Comparison of ENCODE assay signal across 8 cellular contexts in genomic region chr17:75822119-75822799, GRCh38. TPM values are rescaled to one million over a fixed set of nuclear protein-coding genes. Genes with fewer than 3 reads are reported as not detected.
A peak's percentile ranks its signal among the peaks of the same experiment; 100 is the strongest.
DNase-seq lines count a peak whose midpoint lies in the region; ATAC-seq and TF ChIP-seq lines count a peak whose summit lies in the region.

No MANE protein-coding gene starts in this region.

- H3K9me3 ChIP-seq in BLaER1 = no peaks in the 10 kb centered on the region
- no peaks in the 10 kb centered on the region for H3K9me3 ChIP-seq in Karpas-422 (ENCODE audit: low read length)
- H3K9me3 ChIP-seq in A673 (ENCODE audit: low read depth, low read length, poor library complexity, severe bottlenecking) = no peaks in the 10 kb centered on the region

- H3K9me3 Mint-ChIP-seq in activated CD8-positive, alpha-beta T cell treated with anti-CD3 and anti-CD28 coated beads for 36 hours = no peaks in the 10 kb centered on the region

- POLR2A ChIA-PET in activated CD8-positive, alpha-beta T cell treated with anti-CD3 and anti-CD28 coated beads for 36 hours (lab: Charles Lee) = interaction anchor here (0.8 to 6.6 kb wide), 7 partner anchors 14 to 52 kb away, joined by 3 to 53 read pairs (median 4); no protein-coding TSS in a partner anchor
- POLR2A ChIA-PET in A673 (lab: Charles Lee; ENCODE audit: low non-redundant PET) = no interaction called here

- H4K20me1 ChIP-seq in BLaER1 = peaks cover 57% of the 10 kb centered on the region
- H4K20me1 ChIP-seq in Karpas-422 (ENCODE audit: insufficient read depth, low read depth, low read length) = no peaks in the 10 kb centered on the region

- ATAC-seq in activated CD8-positive, alpha-beta T cell treated with anti-CD3 and anti-CD28 coated beads for 36 hours = peak; percentile 72
- peak; percentile 60 for ATAC-seq in left lobe of liver

- intact Hi-C loops in activated CD8-positive, alpha-beta T cell treated with anti-CD3 and anti-CD28 coated beads for 36 hours (cut with micrococcal nuclease) = no loop called here
- intact Hi-C loops in A673 (cut with micrococcal nuclease; ENCODE audit: unreplicated experiment) = no loop called here

- H3K4me2 ChIP-seq in BLaER1 (no peak overlapping the region), Karpas-422 (ENCODE audit: low read depth, low read length, poor library complexity, severe bottlenecking) (no peak overlapping the region)

- no peak overlapping the region for H2AFZ ChIP-seq in Karpas-422 (ENCODE audit: low read length)

- CTCF ChIA-PET in activated CD8-positive, alpha-beta T cell treated with anti-CD3 and anti-CD28 coated beads for 36 hours (lab: Charles Lee) = interaction anchor here (1.0 to 2.4 kb wide), 6 partner anchors 8 to 69 kb away, joined by 3 to 7 read pairs (median 4); no protein-coding TSS in a partner anchor
- CTCF ChIA-PET in A673 (lab: Charles Lee) = interaction anchor here (0.6 to 1.4 kb wide), 2 partner anchors 8 to 77 kb away, joined by 3 read pairs; no protein-coding TSS in a partner anchor

- H3K9me2 ChIP-seq in Karpas-422 (replicated peaks; ENCODE audit: insufficient read depth, low read length) = no peaks in the 10 kb centered on the region

- H3K27me3 Mint-ChIP-seq in activated CD8-positive, alpha-beta T cell treated with anti-CD3 and anti-CD28 coated beads for 36 hours = no peaks in the 10 kb centered on the region

- TF ChIP-seq CTCF in activated CD8-positive, alpha-beta T cell treated with anti-CD3 and anti-CD28 coated beads for 36 hours (IDR thresholded peaks at IDR 0.05) = no peak
- TF ChIP-seq CTCF in A673 (conservative IDR thresholded peaks at IDR 0.05; ENCODE audit: low read depth, low read length) = no peak

- no peak overlapping the region for H3K4me3 Mint-ChIP-seq in activated CD8-positive, alpha-beta T cell treated with anti-CD3 and anti-CD28 coated beads for 36 hours

- H3K27me3 ChIP-seq in BLaER1 (no peaks in the 10 kb centered on the region), Karpas-422 (ENCODE audit: low read length) (no peaks in the 10 kb centered on the region), A673 (replicated peaks; ENCODE audit: insufficient read depth, low read depth, low read length, poor library complexity) (no peaks in the 10 kb centered on the region)

- H3K4me1 Mint-ChIP-seq in activated CD8-positive, alpha-beta T cell treated with anti-CD3 and anti-CD28 coated beads for 36 hours (ENCODE audit: low read depth) = peaks cover 25% of the 10 kb centered on the region

- peaks cover 16% of the 10 kb centered on the region for H3K36me3 Mint-ChIP-seq in activated CD8-positive, alpha-beta T cell treated with anti-CD3 and anti-CD28 coated beads for 36 hours (ENCODE audit: low read depth)

- H3K27ac ChIP-seq in BLaER1 = 0 out of 2 replicates have a peak overlapping the region, but pooled peaks have one; percentile 41
- H3K27ac ChIP-seq in Karpas-422 (ENCODE audit: low read length) = no peak overlapping the region
- H3K27ac ChIP-seq in A673 (ENCODE audit: low read depth, low read length, poor library complexity, severe bottlenecking) = no peak overlapping the region

- H3K4me3 ChIP-seq in BLaER1 (no peak overlapping the region), Karpas-422 (ENCODE audit: low read length) (no peak overlapping the region), A673 (ENCODE audit: low read depth, low read length, poor library complexity, severe bottlenecking) (no peak overlapping the region)

- DNase-seq in Karpas-422 = peak; percentile 58
- peak; percentile 72 for DNase-seq in activated CD8-positive, alpha-beta T cell treated with anti-CD3 and anti-CD28 coated beads for 36 hours
- peak; percentile 79 for DNase-seq in left lobe of liver (ENCODE audit: low spot score)
- DNase-seq in hippocampal formation (lab: John Stamatoyannopoulos, UW) = no peak
- DNase-seq in superior temporal gyrus (ENCODE audit: extremely low spot score) = no peak
- DNase-seq in A673 (ENCODE audit: low spot score) = no peak
- no peak for DNase-seq in NCI-H226

- H3K79me2 ChIP-seq in Karpas-422 (ENCODE audit: low read length) = no peaks in the 10 kb centered on the region

- H3K4me1 ChIP-seq in BLaER1 (peaks cover 26% of the 10 kb centered on the region), Karpas-422 (ENCODE audit: low read length) (peaks cover 4% of the 10 kb centered on the region), A673 (ENCODE audit: insufficient read depth, low read length, poor library complexity, severe bottlenecking) (peaks cover 3% of the 10 kb centered on the region)

- peaks cover 89% of the 10 kb centered on the region for H3K36me3 ChIP-seq in BLaER1
- H3K36me3 ChIP-seq in Karpas-422 (ENCODE audit: insufficient read depth, low read length) = peaks cover 8% of the 10 kb centered on the region
- H3K36me3 ChIP-seq in A673 (ENCODE audit: insufficient read depth, low read length, poor library complexity, severe bottlenecking) = peaks cover 57% of the 10 kb centered on the region

- H3K9ac ChIP-seq in BLaER1 (peak overlapping the region; percentile 55; the same call in 1 of the 2 replicates), Karpas-422 (ENCODE audit: low read length) (no peak overlapping the region)

- no TSS peak for BruUV-seq in A673 (replicated peaks; lab: Mats Ljungman, UMichigan)

- H3K27ac Mint-ChIP-seq in activated CD8-positive, alpha-beta T cell treated with anti-CD3 and anti-CD28 coated beads for 36 hours = peak overlapping the region; percentile 87

RNA-seq across cellular contexts. Expression of gene UNC13D, which starts 21.9 kb away (rescaled TPM):
- total RNA-seq in Karpas-422 (2014; rRNA removed; shearing (Covaris generic); ENCODE audit: low replicate concordance) = 30.9 and 52.5 TPM in 2 replicates
- total RNA-seq in activated CD8-positive, alpha-beta T cell treated with anti-CD3 and anti-CD28 coated beads for 36 hours = 100 to 1,000 TPM; 136 to 144 TPM
- total RNA-seq in left lobe of liver (10.8 TPM), A673 (2021) (0.37 and 2.2 TPM in 2 replicates)

RNA-seq across cellular contexts. Expression of gene WBP2, which starts 32.9 kb away (rescaled TPM):
- 27.9 and 42.7 TPM in 2 replicates for total RNA-seq in Karpas-422 (2014; rRNA removed; shearing (Covaris generic); ENCODE audit: low replicate concordance)
- total RNA-seq in activated CD8-positive, alpha-beta T cell treated with anti-CD3 and anti-CD28 coated beads for 36 hours = 10 to 100 TPM; 54.4 to 58.5 TPM
- total RNA-seq in left lobe of liver (68.3 TPM), A673 (2021) (70.3 and 87.5 TPM in 2 replicates)

RNA-seq across cellular contexts. Expression of gene UNK, which starts 37.7 kb away (rescaled TPM):
- total RNA-seq in Karpas-422 (2014; rRNA removed; shearing (Covaris generic); ENCODE audit: low replicate concordance) = 22.9 and 49.0 TPM in 2 replicates
- 10 to 100 TPM; 26.4 to 26.6 TPM for total RNA-seq in activated CD8-positive, alpha-beta T cell treated with anti-CD3 and anti-CD28 coated beads for 36 hours
- total RNA-seq in left lobe of liver (7.0 TPM), A673 (2021) (53.2 and 60.0 TPM in 2 replicates)

RNA-seq across cellular contexts. Expression of gene TRIM47, which starts 56.1 kb away (rescaled TPM):
- total RNA-seq in Karpas-422 (2014; rRNA removed; shearing (Covaris generic); ENCODE audit: low replicate concordance) = 7.9 and 16.4 TPM in 2 replicates
- total RNA-seq in activated CD8-positive, alpha-beta T cell treated with anti-CD3 and anti-CD28 coated beads for 36 hours = 10 to 100 TPM; 16.6 to 16.8 TPM
- total RNA-seq in left lobe of liver = 24.3 TPM
- 0.46 and 0.95 TPM in 2 replicates for total RNA-seq in A673 (2021)

RNA-seq across cellular contexts. Expression of gene GALK1, which starts 57.3 kb away (rescaled TPM):
- 23.9 and 28.3 TPM in 2 replicates for total RNA-seq in Karpas-422 (2014; rRNA removed; shearing (Covaris generic); ENCODE audit: low replicate concordance)
- 10 to 100 TPM; 43.4 to 50.7 TPM for total RNA-seq in activated CD8-positive, alpha-beta T cell treated with anti-CD3 and anti-CD28 coated beads for 36 hours
- total RNA-seq in left lobe of liver (90.9 TPM), A673 (2021) (18.3 and 29.7 TPM in 2 replicates)

Comparison
In these comparisons a context has a peak if more than half of its experiments do, and no peak if none do; other contexts are left out.
1. DNase-seq: peak in Karpas-422 (single experiment), activated CD8-positive, alpha-beta T cell treated with anti-CD3 and anti-CD28 coated beads for 36 hours (single experiment) and left lobe of liver (single experiment); none in hippocampal formation (0 of 2), superior temporal gyrus (single experiment), A673 (single experiment) and NCI-H226 (single experiment).